In the genomic region with DNA sequence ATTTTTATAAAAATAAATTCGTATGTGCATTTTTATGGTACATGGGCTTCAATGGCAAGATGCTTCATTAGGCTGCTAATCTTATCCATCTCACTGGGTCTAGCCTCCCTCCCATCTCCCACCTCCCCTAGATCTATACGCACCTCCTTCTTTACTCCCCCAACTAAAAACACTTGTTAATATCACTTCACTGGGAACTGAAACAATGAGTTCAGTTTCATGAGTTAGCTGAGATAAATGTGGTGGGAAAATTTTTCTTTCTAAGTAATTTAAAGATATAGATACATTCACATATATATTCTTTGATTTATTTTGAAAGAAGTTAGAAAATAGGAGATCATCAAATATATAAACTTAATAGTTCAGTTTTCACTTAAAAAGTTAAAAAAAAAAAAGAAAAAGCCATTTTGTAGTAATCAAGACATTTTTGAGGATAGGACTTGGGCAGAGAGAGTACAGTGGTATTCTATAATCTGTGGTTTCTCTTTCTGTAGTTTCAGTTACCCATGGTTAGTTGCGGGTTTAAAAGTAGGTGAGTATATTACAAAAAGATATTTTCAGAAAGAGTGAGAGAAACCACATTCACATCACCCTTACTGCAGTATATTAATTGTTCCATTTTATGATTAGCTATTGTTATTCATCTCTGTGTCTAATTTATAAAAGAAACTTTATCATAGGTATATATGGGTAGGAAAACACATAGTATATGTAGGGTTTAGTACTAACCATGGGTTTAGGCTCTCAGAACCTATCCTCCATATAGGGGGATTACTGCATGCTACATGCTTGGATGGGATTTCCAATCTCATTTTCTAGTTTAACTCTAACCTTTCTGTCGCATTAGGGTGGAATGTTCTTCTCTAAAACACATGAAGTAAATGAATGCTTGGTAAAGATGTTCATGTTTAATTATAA, we compare ENCODE assay signal across 9 cellular contexts.
DNase-seq lines count a peak whose midpoint lies in the region; ATAC-seq and FAIRE-seq lines count a peak whose summit lies in the region.
"Had no signal": no experiment of that assay in that cellular context is flagged by ENCODE, and none has a peak within 500 bp of the region (broad histone marks: within the 10 kb centered on the region; RNA-seq: fewer than 3 reads in every experiment).

No MANE protein-coding gene starts in this region.

- no peak for DNase-seq in activated CD4-positive, CD25-positive, alpha-beta regulatory T cell (lab: John Stamatoyannopoulos, UW)
- DNase-seq in naive thymus-derived CD8-positive, alpha-beta T cell, result no peak
- no peak for DNase-seq in Ammon's horn (ENCODE audit: low spot score)
- no peak for DNase-seq in NCI-H1092 (lab: John Stamatoyannopoulos, UW)
- no peak for DNase-seq in urothelium cell line (ENCODE audit: low spot score)
- DNase-seq: esophagus squamous epithelium had no signal

- POLR2A ChIA-PET in naive thymus-derived CD8-positive, alpha-beta T cell (lab: Charles Lee), result no interaction called here

- no peaks in the 10 kb centered on the region for H3K27me3 Mint-ChIP-seq in naive thymus-derived CD8-positive, alpha-beta T cell

- H3K4me1 Mint-ChIP-seq in naive thymus-derived CD8-positive, alpha-beta T cell, result peaks cover 9 to 37% (median 32%) of the 10 kb centered on the region in 4 donors

- no peaks in the 10 kb centered on the region for H3K36me3 Mint-ChIP-seq in naive thymus-derived CD8-positive, alpha-beta T cell

- peak; percentile 90 to 93 for ATAC-seq in activated CD4-positive, CD25-positive, alpha-beta regulatory T cell treated with anti-CD3 and anti-CD28 coated beads, Interleukin-2, amount 50 U/mL, for 24 hours
- peak; percentile 89 for ATAC-seq in GM21786 (IDR thresholded peaks at IDR 0.05; ENCODE audit: unreplicated experiment)
- peak; percentile 83 for ATAC-seq in HG03457 (IDR thresholded peaks at IDR 0.05; ENCODE audit: unreplicated experiment)
- ATAC-seq in naive thymus-derived CD8-positive, alpha-beta T cell, result peak; percentile 66 to 74

- no peak for FAIRE-seq in urothelium cell line (lab: Jason Lieb, UNC)

- H3K27ac Mint-ChIP-seq in naive thymus-derived CD8-positive, alpha-beta T cell, result peak overlapping the region in 7 of 10 donors; percentile 7 to 88 (median 32)

- peak overlapping the region in 6 of 10 donors; percentile 15 to 34 (median 30) for H3K4me3 Mint-ChIP-seq in naive thymus-derived CD8-positive, alpha-beta T cell

- no peaks in the 10 kb centered on the region for H3K9me3 Mint-ChIP-seq in naive thymus-derived CD8-positive, alpha-beta T cell
